2 cellular contexts compared by ENCODE assay signal in genomic region chr6:52587001-52587400, GRCh38.
TF ChIP-seq lines count a peak whose summit lies in the region.

No MANE protein-coding gene starts in this region.

TF ChIP-seq in HepG2, 621 proteins besides CTCF, POLR2A, EP300 and RAD21:
- TF ChIP-seq RFX3 (CRISPR knock-in tag; IDR thresholded peaks at IDR 0.05) (no peak), PAXIP1 (CRISPR knock-in tag; conservative IDR thresholded peaks at IDR 0.05) (0 out of 2 replicates have a peak, but pooled peaks have one; percentile 26), GATA4 (IDR thresholded peaks at IDR 0.05; ENCODE audit: borderline replicate concordance, low read depth) (no peak), NFE2L1 (CRISPR knock-in tag; IDR thresholded peaks at IDR 0.05; ENCODE audit: borderline replicate concordance) (no peak)

TF ChIP-seq in IMR-90, 13 proteins besides CTCF, POLR2A, EP300 and RAD21:
- TF ChIP-seq RFX5 (IDR thresholded peaks at IDR 0.05; ENCODE audit: low read depth, low read length) = no peak
- no peak for TF ChIP-seq MXI1 (IDR thresholded peaks at IDR 0.05; ENCODE audit: borderline replicate concordance, low read depth, low read length)
- TF ChIP-seq RCOR1 (IDR thresholded peaks at IDR 0.05; ENCODE audit: insufficient replicate concordance, low read length) = no peak
- TF ChIP-seq NFE2L2 (IDR thresholded peaks at IDR 0.05; ENCODE audit: low read depth, low read length) = no peak
- TF ChIP-seq CHD1 (IDR thresholded peaks at IDR 0.05; ENCODE audit: low read depth, low read length) = no peak
- no peak for TF ChIP-seq MAFK (IDR thresholded peaks at IDR 0.05; ENCODE audit: low read depth, low read length)
- no peak for TF ChIP-seq USF2 (IDR thresholded peaks at IDR 0.05; ENCODE audit: low read depth, low read length)
- no peak for TF ChIP-seq SMC3 (IDR thresholded peaks at IDR 0.05; ENCODE audit: low read depth, low read length)
- no peak for TF ChIP-seq ELK1 (IDR thresholded peaks at IDR 0.05; ENCODE audit: borderline replicate concordance, low read depth, low read length)
